Comparison of ENCODE assay signal across 8 cellular contexts in genomic region chr22:43230983-43231723, GRCh38. TPM values are rescaled to one million over a fixed set of nuclear protein-coding genes. Genes with fewer than 3 reads are reported as not detected.
DNase-seq lines count a peak whose midpoint lies in the region; ATAC-seq and TF ChIP-seq lines count a peak whose summit lies in the region.

No MANE protein-coding gene starts in this region.

- no peak overlapping the region for H3K4me2 ChIP-seq in mammary epithelial cell (ENCODE audit: insufficient read depth, low read depth, low read length)

- H4K20me1 ChIP-seq in mammary epithelial cell (ENCODE audit: insufficient read depth, low read length), result no peaks in the 10 kb centered on the region

- H3K27me3 ChIP-seq in WERI-Rb-1 (ENCODE audit: insufficient read depth, low read depth, severe bottlenecking) (no peaks in the 10 kb centered on the region), mammary epithelial cell (ENCODE audit: insufficient read depth, low read length) (no peaks in the 10 kb centered on the region)

- H2AFZ ChIP-seq in mammary epithelial cell (ENCODE audit: low read depth, low read length), result no peak overlapping the region

- H3K4me3 ChIP-seq in WERI-Rb-1 (ENCODE audit: low read depth, low read length) (no peak overlapping the region), mammary epithelial cell (replicated peaks in 1 of 3; ENCODE audit: insufficient read depth in 1 of 3, low read depth in 2 of 3, low read length in 3 of 3) (no peak overlapping the region)

- peak; percentile 64 for DNase-seq in Right ventricle myocardium superior
- no peak for DNase-seq in Right ventricle myocardium inferior (ENCODE audit: missing footprints)
- DNase-seq in NCI-H2029 treated with DMSO at 0.1 percent for 48 hours (lab: John Stamatoyannopoulos, UW), result peak; percentile 65
- peak; percentile 83 for DNase-seq in WERI-Rb-1
- DNase-seq in mammary epithelial cell, result peak; percentile 32
- DNase-seq in left kidney (ENCODE audit: low read depth, low spot score), result peak; percentile 87
- peak; percentile 25 for DNase-seq in stimulated activated CD8-positive, alpha-beta memory T cell treated with anti-CD3 and anti-CD28 coated beads, Interleukin-12 subunit alpha, Interleukin-12 subunit beta, amount 100 ng/mL, for 24 hours (ENCODE audit: extremely low read depth)

- no TSS peak for BruUV-seq in mammary epithelial cell (replicated peaks; lab: Mats Ljungman, UMichigan)

- no peak overlapping the region for H3K9ac ChIP-seq in mammary epithelial cell (ENCODE audit: insufficient read depth, low read length)

- H3K9me3 ChIP-seq in WERI-Rb-1 (ENCODE audit: severe bottlenecking) (no peaks in the 10 kb centered on the region), mammary epithelial cell (replicated peaks; ENCODE audit: insufficient read depth, low read length) (no peaks in the 10 kb centered on the region)

- H3K36me3 ChIP-seq in WERI-Rb-1 (no peaks in the 10 kb centered on the region), mammary epithelial cell (ENCODE audit: insufficient read depth, low read length) (no peaks in the 10 kb centered on the region)

- CTCF ChIA-PET in mammary epithelial cell (lab: Charles Lee; ENCODE audit: low non-redundant PET), result interaction anchor here (0.6 to 0.7 kb wide), 3 partner anchors 29 to 241 kb away, joined by 4 to 5 read pairs (median 4); no protein-coding TSS in a partner anchor

- no peak overlapping the region for H3K27ac ChIP-seq in WERI-Rb-1
- H3K27ac ChIP-seq in mammary epithelial cell (ENCODE audit: insufficient read depth, low read depth, low read length), result no peak overlapping the region

- 9% methylated on average over 16 of the region's 23 CpGs for WGBS in mammary epithelial cell (ENCODE audit: low coverage, missing lambda C conversion rate)

- TF ChIP-seq CTCF in WERI-Rb-1 (IDR thresholded peaks at IDR 0.05; ENCODE audit: low read depth, low read length) (peak; percentile 88), mammary epithelial cell (conservative IDR thresholded peaks at IDR 0.05 in 1 of 2, IDR thresholded peaks at IDR 0.05 in 1 of 2; ENCODE audit: extremely low read depth in 1 of 2, insufficient read depth in 1 of 2, low read depth in 1 of 2, low read length in 2 of 2) (peak; percentile 86 to 91)

- intact Hi-C loops in Right ventricle myocardium superior (cut with DNase I), result loop anchor here (5.0 kb wide), 2 partner anchors 116 to 156 kb away; no protein-coding TSS in a partner anchor
- intact Hi-C loops in Right ventricle myocardium inferior (cut with DNase I), result loop anchor here (1.0 to 2.0 kb wide), 3 partner anchors 44 to 154 kb away; no protein-coding TSS in a partner anchor
- intact Hi-C loops in mammary epithelial cell (cut with micrococcal nuclease), result loop anchor here (1.0 to 2.0 kb wide), 4 partner anchors 43 to 154 kb away; partner anchors contain the start of gene TTLL12

- no peaks in the 10 kb centered on the region for H3K79me2 ChIP-seq in mammary epithelial cell (ENCODE audit: insufficient read depth, low read length)

- dilution Hi-C loops in mammary epithelial cell (cut with HindIII; ENCODE audit: low sequenced_read_pairs), result no loop called here

- H3K4me1 ChIP-seq in mammary epithelial cell (ENCODE audit: insufficient read depth, low read length), result no peaks in the 10 kb centered on the region

- ATAC-seq in Right ventricle myocardium superior (ENCODE audit: poor library complexity), result peak; percentile 39
- ATAC-seq in Right ventricle myocardium inferior, result no peak
- ATAC-seq in HG03139 (IDR thresholded peaks at IDR 0.05; ENCODE audit: unreplicated experiment), result no peak

- in situ Hi-C loops in mammary epithelial cell (cut with MboI; ENCODE audit: low sequenced_read_pairs in 2 of 2), result no loop called here

RNA-seq across cellular contexts. Expression of gene TTLL12, which starts 44.2 kb away (rescaled TPM):
- 11.1 TPM for total RNA-seq in Right ventricle myocardium superior
- total RNA-seq in Right ventricle myocardium inferior, result 13.2 TPM
- total RNA-seq in mammary epithelial cell, result 10 to 100 TPM; 37.7 to 62.6 TPM
- polyA plus RNA-seq in mammary epithelial cell, result 27.4 TPM
- 73.9 TPM for polyA minus RNA-seq in mammary epithelial cell
